1 cellular context compared by ENCODE assay signal in the genomic region with DNA sequence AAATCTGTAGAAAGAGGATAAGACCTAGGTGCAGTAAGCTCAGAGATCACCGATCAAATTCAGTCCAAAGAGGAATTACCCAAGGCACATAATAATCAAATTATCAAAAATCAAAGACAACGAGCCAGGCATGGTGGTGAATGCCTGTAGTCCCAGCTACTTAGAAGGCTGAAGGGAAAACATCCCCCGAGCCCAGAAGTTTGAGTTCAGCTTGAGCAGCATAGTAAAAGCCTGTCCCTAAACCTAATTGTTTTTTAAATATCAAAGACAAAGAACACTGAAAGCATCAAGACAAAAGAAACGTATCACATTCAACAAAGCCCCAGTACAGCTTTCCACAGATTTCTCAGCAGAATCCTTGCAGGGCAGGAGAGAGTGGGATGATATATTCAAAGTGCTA.
TF ChIP-seq lines count a peak whose summit lies in the region.

No MANE protein-coding gene starts in this region.

TF ChIP-seq in WTC11, 78 proteins besides CTCF, POLR2A, EP300 and RAD21:
- TF ChIP-seq, protein P1, sequence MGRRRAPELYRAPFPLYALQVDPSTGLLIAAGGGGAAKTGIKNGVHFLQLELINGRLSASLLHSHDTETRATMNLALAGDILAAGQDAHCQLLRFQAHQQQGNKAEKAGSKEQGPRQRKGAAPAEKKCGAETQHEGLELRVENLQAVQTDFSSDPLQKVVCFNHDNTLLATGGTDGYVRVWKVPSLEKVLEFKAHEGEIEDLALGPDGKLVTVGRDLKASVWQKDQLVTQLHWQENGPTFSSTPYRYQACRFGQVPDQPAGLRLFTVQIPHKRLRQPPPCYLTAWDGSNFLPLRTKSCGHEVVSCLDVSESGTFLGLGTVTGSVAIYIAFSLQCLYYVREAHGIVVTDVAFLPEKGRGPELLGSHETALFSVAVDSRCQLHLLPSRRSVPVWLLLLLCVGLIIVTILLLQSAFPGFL (CRISPR knock-in tag; IDR thresholded peaks at IDR 0.05; ENCODE audit: borderline replicate concordance), result no peak
- no peak for TF ChIP-seq IRF2 (CRISPR knock-in tag; IDR thresholded peaks at IDR 0.05; ENCODE audit: borderline replicate concordance, low read depth)
- TF ChIP-seq AFF4 (CRISPR knock-in tag; IDR thresholded peaks at IDR 0.05; ENCODE audit: borderline replicate concordance), result no peak
- TF ChIP-seq SMAD3 (CRISPR knock-in tag; IDR thresholded peaks at IDR 0.05; ENCODE audit: borderline replicate concordance), result no peak
- no peak for TF ChIP-seq RELA (CRISPR knock-in tag; IDR thresholded peaks at IDR 0.05; ENCODE audit: borderline replicate concordance)
- no peak for TF ChIP-seq ZMAT4 (CRISPR knock-in tag; IDR thresholded peaks at IDR 0.05)
- no peak for TF ChIP-seq ZSCAN18 (CRISPR knock-in tag; IDR thresholded peaks at IDR 0.05)
- TF ChIP-seq JAZF1 (CRISPR knock-in tag; IDR thresholded peaks at IDR 0.05), result no peak
- no peak for TF ChIP-seq ZNF232 (CRISPR knock-in tag; IDR thresholded peaks at IDR 0.05)
- no peak for TF ChIP-seq MAX (CRISPR knock-in tag; IDR thresholded peaks at IDR 0.05)
